ENCODE assay signal across 15 cellular contexts in the genomic region with DNA sequence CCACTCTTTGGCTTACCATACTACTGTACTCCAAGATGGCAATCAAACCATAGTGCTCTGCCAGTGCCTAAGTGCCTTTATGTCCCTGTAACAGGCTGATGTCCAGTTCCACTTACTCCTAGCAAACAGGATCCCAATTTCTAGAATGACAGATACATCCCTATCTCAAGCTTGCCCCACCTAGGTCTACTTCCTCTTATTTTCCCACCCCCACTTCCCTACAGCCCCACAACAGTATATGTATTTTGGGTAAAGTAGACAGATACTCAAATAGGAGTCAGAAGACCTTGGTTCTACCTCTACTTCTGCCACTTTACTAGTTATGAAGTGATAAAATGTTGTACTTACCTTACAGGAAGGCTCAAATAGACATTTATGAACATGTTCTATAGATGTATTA. TPM values are rescaled to one million over a fixed set of nuclear protein-coding genes. Genes with fewer than 3 reads are reported as not detected.
DNase-seq lines count a peak whose midpoint lies in the region; ATAC-seq and TF ChIP-seq lines count a peak whose summit lies in the region.
"Had no signal": no experiment of that assay in that cellular context is flagged by ENCODE, and none has a peak within 500 bp of the region (broad histone marks: within the 10 kb centered on the region; RNA-seq: fewer than 3 reads in every experiment).

No MANE protein-coding gene starts in this region.

- no peak for TF ChIP-seq EP300 in stomach (IDR thresholded peaks at IDR 0.05)

- no peak overlapping the region for H3K4me3 Mint-ChIP-seq in activated CD4-positive, alpha-beta memory T cell treated with anti-CD3 and anti-CD28 coated beads, Interleukin-2, amount 10 ng/mL, durations not matched to agents 7 days and 5 days
- H3K4me3 Mint-ChIP-seq: activated CD4-positive, alpha-beta T cell treated with anti-CD3 and anti-CD28 coated beads, Interleukin-2, amount 10 ng/mL, durations not matched to agents 7 days and 5 days; activated naive CD4-positive, alpha-beta T cell treated with anti-CD3 and anti-CD28 coated beads, Interleukin-2, amount 10 ng/mL, durations not matched to agents 7 days and 5 days; HFFc6 had no signal

- peak overlapping the region; percentile 32 for H3K27ac Mint-ChIP-seq in activated CD4-positive, alpha-beta memory T cell treated with anti-CD3 and anti-CD28 coated beads, Interleukin-2, amount 10 ng/mL, durations not matched to agents 7 days and 5 days
- H3K27ac Mint-ChIP-seq: activated CD4-positive, alpha-beta T cell treated with anti-CD3 and anti-CD28 coated beads, Interleukin-2, amount 10 ng/mL, durations not matched to agents 7 days and 5 days; activated naive CD4-positive, alpha-beta T cell treated with anti-CD3 and anti-CD28 coated beads, Interleukin-2, amount 10 ng/mL, durations not matched to agents 7 days and 5 days; HFFc6 had no signal

- ATAC-seq in mucosa of descending colon = peak; percentile 6

- intact Hi-C loops in mucosa of descending colon (cut with DNase I, micrococcal nuclease) = no loop called here
- intact Hi-C loops in stomach (cut with DNase I; ENCODE audit: low total_unique reads) = loop anchor here (10.0 kb wide), 1 partner anchor 59 kb away; no protein-coding TSS in a partner anchor
- intact Hi-C loops in vagina (cut with DNase I) = no loop called here

- H3K36me3 Mint-ChIP-seq in activated CD4-positive, alpha-beta memory T cell treated with anti-CD3 and anti-CD28 coated beads, Interleukin-2, amount 10 ng/mL, durations not matched to agents 7 days and 5 days (ENCODE audit: low read depth) = peaks cover 3% of the 10 kb centered on the region

- no peaks in the 10 kb centered on the region for H3K36me3 ChIP-seq in BLaER1 treated with 17β-estradiol and CSF1 and Interleukin-3, amounts not matched to agents 10 nM and 100 nM
- H3K36me3 ChIP-seq in KMS-11 (ENCODE audit: insufficient read depth) = no peaks in the 10 kb centered on the region
- H3K36me3 ChIP-seq in mucosa of descending colon (ENCODE audit: low read depth) = no peaks in the 10 kb centered on the region
- no peaks in the 10 kb centered on the region for H3K36me3 ChIP-seq in stomach
- no peaks in the 10 kb centered on the region for H3K36me3 ChIP-seq in vagina
- H3K36me3 ChIP-seq in MG63 = no peaks in the 10 kb centered on the region

- H3K9me3 Mint-ChIP-seq in activated CD4-positive, alpha-beta memory T cell treated with anti-CD3 and anti-CD28 coated beads, Interleukin-2, amount 10 ng/mL, durations not matched to agents 7 days and 5 days = no peaks in the 10 kb centered on the region
- H3K9me3 Mint-ChIP-seq: activated CD4-positive, alpha-beta T cell treated with anti-CD3 and anti-CD28 coated beads, Interleukin-2, amount 10 ng/mL, durations not matched to agents 7 days and 5 days; activated naive CD4-positive, alpha-beta T cell treated with anti-CD3 and anti-CD28 coated beads, Interleukin-2, amount 10 ng/mL, durations not matched to agents 7 days and 5 days; HFFc6 had no signal

- no peaks in the 10 kb centered on the region for H3K9me3 ChIP-seq in BLaER1 treated with 17β-estradiol and CSF1 and Interleukin-3, amounts not matched to agents 10 nM and 100 nM (replicated peaks in 1 of 11)
- H3K9me3 ChIP-seq in mucosa of descending colon = no peaks in the 10 kb centered on the region
- H3K9me3 ChIP-seq in stomach = no peaks in the 10 kb centered on the region
- H3K9me3 ChIP-seq in vagina = no peaks in the 10 kb centered on the region
- no peaks in the 10 kb centered on the region for H3K9me3 ChIP-seq in MG63

- no peak overlapping the region for H3K4me3 ChIP-seq in BLaER1 treated with 17β-estradiol and CSF1 and Interleukin-3, amounts not matched to agents 10 nM and 100 nM
- H3K4me3 ChIP-seq in KMS-11 (IDR thresholded peaks at IDR 0.05; ENCODE audit: insufficient read depth, low read depth, low read length) = no peak overlapping the region
- H3K4me3 ChIP-seq in mucosa of descending colon = no peak overlapping the region
- no peak overlapping the region for H3K4me3 ChIP-seq in stomach
- H3K4me3 ChIP-seq in vagina = no peak overlapping the region
- no peak overlapping the region for H3K4me3 ChIP-seq in MG63

- H3K9ac ChIP-seq in BLaER1 treated with 17β-estradiol and CSF1 and Interleukin-3, amounts not matched to agents 10 nM and 100 nM = no peak overlapping the region
- H3K9ac ChIP-seq in KMS-11 = no peak overlapping the region

- H3K27ac ChIP-seq in BLaER1 treated with 17β-estradiol and CSF1 and Interleukin-3, amounts not matched to agents 10 nM and 100 nM = peak overlapping the region in 9 of 11 experiments; percentile 19 to 79 (median 56); a peak in 13 of 22 replicates
- H3K27ac ChIP-seq in KMS-11 (peak overlapping the region; percentile 61; the same call in 1 of the 2 replicates), stomach (no peak overlapping the region), vagina (no peak overlapping the region)

- POLR2A ChIA-PET in activated CD4-positive, alpha-beta memory T cell treated with anti-CD3 and anti-CD28 coated beads, Interleukin-2, amount 10 ng/mL, durations not matched to agents 7 days and 5 days (lab: Charles Lee) = interaction anchor here (1.1 to 2.0 kb wide), 3 partner anchors 11 to 23 kb away, joined by 6 to 10 read pairs (median 8); no protein-coding TSS in a partner anchor

- H4K20me1 ChIP-seq in BLaER1 treated with 17β-estradiol and CSF1 and Interleukin-3, amounts not matched to agents 10 nM and 100 nM = peaks cover 31 to 100% (median 71%) of the 10 kb centered on the region in 11 experiments; a peak in 21 of 22 replicates
- peaks cover 11% of the 10 kb centered on the region; the same call in 1 of the 2 replicates for H4K20me1 ChIP-seq in KMS-11 (ENCODE audit: insufficient read depth)

- no peaks in the 10 kb centered on the region for H3K27me3 Mint-ChIP-seq in activated CD4-positive, alpha-beta memory T cell treated with anti-CD3 and anti-CD28 coated beads, Interleukin-2, amount 10 ng/mL, durations not matched to agents 7 days and 5 days
- H3K27me3 Mint-ChIP-seq: activated CD4-positive, alpha-beta T cell treated with anti-CD3 and anti-CD28 coated beads, Interleukin-2, amount 10 ng/mL, durations not matched to agents 7 days and 5 days; activated naive CD4-positive, alpha-beta T cell treated with anti-CD3 and anti-CD28 coated beads, Interleukin-2, amount 10 ng/mL, durations not matched to agents 7 days and 5 days had no signal

- no peak for DNase-seq in activated CD4-positive, alpha-beta memory T cell treated with anti-CD3 and anti-CD28 coated beads, Interleukin-2, amount 10 ng/mL, durations not matched to agents 7 days and 5 days
- no peak for DNase-seq in mucosa of descending colon
- DNase-seq in stomach = no peak
- no peak for DNase-seq in NCI-H1694 treated with DMSO at 0.1 percent for 48 hours (lab: John Stamatoyannopoulos, UW)
- DNase-seq in vagina (ENCODE audit: extremely low spot score in 2 of 2) = no peak
- no peak for DNase-seq in MG63
- DNase-seq: activated CD4-positive, alpha-beta T cell treated with anti-CD3 and anti-CD28 coated beads, Interleukin-2, amount 10 ng/mL, durations not matched to agents 7 days and 5 days; activated naive CD4-positive, alpha-beta T cell treated with anti-CD3 and anti-CD28 coated beads, Interleukin-2, amount 10 ng/mL, durations not matched to agents 7 days and 5 days; C1 segment of cervical spinal cord; HFFc6; NCI-H1417 treated with DMSO at 0.1 percent for 48 hours; stimulated activated CD4-positive, alpha-beta T cell treated with anti-CD3 and anti-CD28 coated beads, Interleukin-4, amount 100 ng/mL, for 24 hours; stimulated activated naive CD4-positive, alpha-beta T cell treated with Interleukin-2 at 50 U/mL for 16 hours had no signal

- H3K27me3 ChIP-seq in BLaER1 treated with 17β-estradiol and CSF1 and Interleukin-3, amounts not matched to agents 10 nM and 100 nM = no peaks in the 10 kb centered on the region
- H3K27me3 ChIP-seq in KMS-11 (ENCODE audit: insufficient read depth, low read depth) (no peaks in the 10 kb centered on the region), stomach (no peaks in the 10 kb centered on the region), vagina (no peaks in the 10 kb centered on the region), MG63 (no peaks in the 10 kb centered on the region)

- H3K4me1 ChIP-seq in BLaER1 treated with 17β-estradiol and CSF1 and Interleukin-3, amounts not matched to agents 10 nM and 100 nM = peaks cover 30 to 100% (median 83%) of the 10 kb centered on the region in 10 experiments
- H3K4me1 ChIP-seq in KMS-11 (ENCODE audit: low read depth, poor library complexity, severe bottlenecking) (peaks cover 70% of the 10 kb centered on the region), mucosa of descending colon (ENCODE audit: low read depth) (peaks cover 34% of the 10 kb centered on the region), stomach (peaks cover 46 to 93% (median 72%) of the 10 kb centered on the region in 4 donors), vagina (peaks cover 44% of the 10 kb centered on the region)

- no peak for TF ChIP-seq POLR2A in stomach (IDR thresholded peaks at IDR 0.05)
- no peak for TF ChIP-seq POLR2A in vagina (IDR thresholded peaks at IDR 0.05)

- peak overlapping the region in 10 of 11 experiments; percentile 3 to 88 (median 66); a peak in 17 of 22 replicates for H3K4me2 ChIP-seq in BLaER1 treated with 17β-estradiol and CSF1 and Interleukin-3, amounts not matched to agents 10 nM and 100 nM
- peak overlapping the region; percentile 6; the same call in 1 of the 2 replicates for H3K4me2 ChIP-seq in KMS-11

- H3K79me2 ChIP-seq in KMS-11 (ENCODE audit: insufficient read depth, low read depth) = peaks cover 68% of the 10 kb centered on the region

- CTCF ChIA-PET in activated CD4-positive, alpha-beta memory T cell treated with anti-CD3 and anti-CD28 coated beads, Interleukin-2, amount 10 ng/mL, durations not matched to agents 7 days and 5 days (lab: Charles Lee) = interaction anchor here (0.6 to 1.6 kb wide), 4 partner anchors 36 to 238 kb away, joined by 3 to 4 read pairs (median 3); no protein-coding TSS in a partner anchor

- no peak overlapping the region for H2AFZ ChIP-seq in KMS-11 (ENCODE audit: low read depth)

- H3K4me1 Mint-ChIP-seq in activated CD4-positive, alpha-beta memory T cell treated with anti-CD3 and anti-CD28 coated beads, Interleukin-2, amount 10 ng/mL, durations not matched to agents 7 days and 5 days = peaks cover 57% of the 10 kb centered on the region

- TF ChIP-seq CTCF in KMS-11 (conservative IDR thresholded peaks at IDR 0.05; ENCODE audit: low read depth, low read length) (no peak), mucosa of descending colon (IDR thresholded peaks at IDR 0.05) (no peak), stomach (IDR thresholded peaks at IDR 0.05) (no peak), vagina (IDR thresholded peaks at IDR 0.05) (no peak)

RNA-seq across cellular contexts. Expression of gene SIK3, which starts 24.1 kb away (rescaled TPM):
- 10 to 100 TPM; 36.4 to 43.0 TPM for total RNA-seq in activated CD4-positive, alpha-beta memory T cell treated with anti-CD3 and anti-CD28 coated beads, Interleukin-2, amount 10 ng/mL, durations not matched to agents 7 days and 5 days
- total RNA-seq in mucosa of descending colon (10 to 100 TPM; 28.1 to 55.6 (median 41.8) TPM), stomach (10 to 100 TPM in 4 of 5 donors, 1 to 10 TPM in 1; 8.7 to 97.8 (median 44.3) TPM), vagina (39.0 TPM)
- 1 to 10 TPM; 6.5 to 7.8 (median 7.0) TPM for polyA plus RNA-seq in stomach
- total RNA-seq in MG63 (2014; rRNA removed; shearing (Covaris generic); ENCODE audit: low replicate concordance) = 4.1 and 4.3 TPM in 2 replicates

Comparison
In these comparisons a context has a peak if more than half of its experiments do, and no peak if none do; other contexts are left out.
1. H3K27ac ChIP-seq: peak in BLaER1 treated with 17β-estradiol and CSF1 and Interleukin-3, amounts not matched to agents 10 nM and 100 nM (9 of 11) and KMS-11 (single experiment); none in stomach (0 of 5) and vagina (single experiment).